ENCODE assay signal across 8 cellular contexts in genomic region chr5:131379071-131379538, GRCh38.
DNase-seq lines count a peak whose midpoint lies in the region; ATAC-seq and TF ChIP-seq lines count a peak whose summit lies in the region.

No MANE protein-coding gene starts in this region.

- peak overlapping the region; percentile 93 for H3K27ac Mint-ChIP-seq in activated naive CD8-positive, alpha-beta T cell treated with anti-CD3 and anti-CD28 coated beads for 36 hours

- peak; percentile 33 for DNase-seq in GM06990 (ENCODE audit: extremely low read depth, insufficient read length)
- DNase-seq in activated naive CD8-positive, alpha-beta T cell treated with anti-CD3 and anti-CD28 coated beads for 36 hours, result no peak
- DNase-seq in cerebellar nuclear complex (lab: John Stamatoyannopoulos, UW), result no peak
- DNase-seq in SK-N-DZ (ENCODE audit: low spot score), result no peak
- DNase-seq in NCI-H1092 treated with DMSO at 0.1 percent for 48 hours (lab: John Stamatoyannopoulos, UW), result no peak

- ATAC-seq in HG02840 (IDR thresholded peaks at IDR 0.05; ENCODE audit: low FRiP score, unreplicated experiment) (peak; percentile 18), HG03139 (IDR thresholded peaks at IDR 0.05; ENCODE audit: unreplicated experiment) (no peak)

- H3K9me3 ChIP-seq in muscle layer of duodenum (ENCODE audit: control insufficient read depth in 1 of 2, low read length in 2 of 2), result no peaks in the 10 kb centered on the region

- peaks cover 18 to 27% of the 10 kb centered on the region in 2 donors for H3K4me1 ChIP-seq in muscle layer of duodenum (ENCODE audit: control insufficient read depth in 1 of 2, insufficient read depth in 2 of 2, low read length in 2 of 2)

- no peak for TF ChIP-seq CTCF in GM06990 (IDR thresholded peaks at IDR 0.05; ENCODE audit: insufficient read depth, low read length, poor library complexity, severe bottlenecking)

- H3K27me3 ChIP-seq in GM06990 (replicated peaks; ENCODE audit: control insufficient read depth, insufficient read depth, low read length), result no peaks in the 10 kb centered on the region
- no peaks in the 10 kb centered on the region for H3K27me3 ChIP-seq in muscle layer of duodenum (ENCODE audit: low read depth, low read length)

- no peaks in the 10 kb centered on the region for H3K27me3 Mint-ChIP-seq in activated naive CD8-positive, alpha-beta T cell treated with anti-CD3 and anti-CD28 coated beads for 36 hours

- H3K4me3 ChIP-seq in GM06990 (replicated peaks; ENCODE audit: low read depth, low read length), result peak overlapping the region; percentile 19; the same call in 1 of the 2 replicates
- H3K4me3 ChIP-seq in muscle layer of duodenum (ENCODE audit: low read depth in 1 of 2, low read length in 2 of 2), result no peak overlapping the region

- H3K36me3 ChIP-seq in GM06990 (ENCODE audit: control insufficient read depth, insufficient read depth, low read length), result no peaks in the 10 kb centered on the region
- H3K36me3 ChIP-seq in muscle layer of duodenum (ENCODE audit: control insufficient read depth in 1 of 2, insufficient read depth in 2 of 2, low read length in 2 of 2), result no peaks in the 10 kb centered on the region

- peaks cover 51% of the 10 kb centered on the region for H3K36me3 Mint-ChIP-seq in activated naive CD8-positive, alpha-beta T cell treated with anti-CD3 and anti-CD28 coated beads for 36 hours

- H3K4me1 Mint-ChIP-seq in activated naive CD8-positive, alpha-beta T cell treated with anti-CD3 and anti-CD28 coated beads for 36 hours, result peaks cover 88% of the 10 kb centered on the region

- peak overlapping the region; percentile 44 for H3K4me3 Mint-ChIP-seq in activated naive CD8-positive, alpha-beta T cell treated with anti-CD3 and anti-CD28 coated beads for 36 hours

- H3K27ac ChIP-seq in muscle layer of duodenum (ENCODE audit: low read length), result peak overlapping the region; percentile 77

- H3K9me3 Mint-ChIP-seq in activated naive CD8-positive, alpha-beta T cell treated with anti-CD3 and anti-CD28 coated beads for 36 hours, result peaks cover 9% of the 10 kb centered on the region
